Comparison of ENCODE assay signal across 21 cellular contexts in genomic region chr11:134630896-134631295, GRCh38.
"Had no signal": no experiment of that assay in that cellular context is flagged by ENCODE, and none has a peak within 500 bp of the region (broad histone marks: within the 10 kb centered on the region; RNA-seq: fewer than 3 reads in every experiment).

No MANE protein-coding gene starts in this region.

- ATAC-seq: effector memory CD8-positive, alpha-beta T cell; gastroesophageal sphincter; left colon; natural killer cell had no signal

- H3K27me3 Mint-ChIP-seq: dendritic cell treated with granulocyte-macrophage colony-stimulating factor and Interleukin-4, amounts not matched to agents 40 ng/mL and 50 ng/mL, for 4 days had no signal

- H3K4me1 ChIP-seq: esophagus squamous epithelium, gastroesophageal sphincter, right atrium auricular region, sigmoid colon, stomach, transverse colon had no signal

- DNase-seq: effector memory CD8-positive, alpha-beta T cell; esophagus squamous epithelium; foreskin fibroblast; glutamatergic neuron; left colon; mammary epithelial cell; natural killer cell; ovary; sigmoid colon; stimulated activated CD4-positive, alpha-beta T cell treated with anti-CD3 and anti-CD28 coated beads, Interleukin-2, amount 100 ng/mL, for 24 hours; stimulated activated CD4-positive, alpha-beta T cell treated with anti-CD3 and anti-CD28 coated beads, Interleukin-4, amount 100 ng/mL, for 4 hours; stimulated activated naive CD4-positive, alpha-beta T cell; stomach; substantia nigra; transverse colon had no signal

- H3K9me3 ChIP-seq: esophagus squamous epithelium, gastroesophageal sphincter, ovary, right atrium auricular region, sigmoid colon, stomach, thoracic aorta, transverse colon had no signal

- H3K27ac Mint-ChIP-seq: dendritic cell treated with granulocyte-macrophage colony-stimulating factor and Interleukin-4, amounts not matched to agents 40 ng/mL and 50 ng/mL, for 4 days; effector memory CD8-positive, alpha-beta T cell; natural killer cell had no signal

- H3K27ac ChIP-seq: esophagus squamous epithelium, gastroesophageal sphincter, ovary, right atrium auricular region, sigmoid colon, skin epidermis, stomach, thoracic aorta, transverse colon had no signal

- H3K36me3 Mint-ChIP-seq: natural killer cell had no signal

- H3K4me3 ChIP-seq: esophagus squamous epithelium, gastroesophageal sphincter, ovary, right atrium auricular region, sigmoid colon, skin epidermis, stomach, thoracic aorta, transverse colon had no signal

- H3K27me3 ChIP-seq: gastroesophageal sphincter, ovary, right atrium auricular region had no signal

- H3K36me3 ChIP-seq: esophagus squamous epithelium, gastroesophageal sphincter, ovary, right atrium auricular region, sigmoid colon, stomach, thoracic aorta, transverse colon had no signal

- H3K4me3 Mint-ChIP-seq: dendritic cell treated with granulocyte-macrophage colony-stimulating factor and Interleukin-4, amounts not matched to agents 40 ng/mL and 50 ng/mL, for 4 days; effector memory CD8-positive, alpha-beta T cell; natural killer cell; neural crest cell had no signal

- H3K4me1 Mint-ChIP-seq: natural killer cell had no signal

- H3K9me3 Mint-ChIP-seq: dendritic cell treated with granulocyte-macrophage colony-stimulating factor and Interleukin-4, amounts not matched to agents 40 ng/mL and 50 ng/mL, for 4 days; effector memory CD8-positive, alpha-beta T cell; natural killer cell; neural crest cell had no signal
